In genomic region chr11:1622076-1622475, GRCh38 we compare ENCODE assay signal across 25 cellular contexts. TPM values are rescaled to one million over a fixed set of nuclear protein-coding genes. Genes with fewer than 3 reads are reported as not detected.
A peak's percentile ranks its signal among the peaks of the same experiment; 100 is the strongest.
DNase-seq lines count a peak whose midpoint lies in the region; ATAC-seq, FAIRE-seq and TF ChIP-seq lines count a peak whose summit lies in the region.
"Had no signal": no experiment of that assay in that cellular context is flagged by ENCODE, and none has a peak within 500 bp of the region (broad histone marks: within the 10 kb centered on the region; RNA-seq: fewer than 3 reads in every experiment).

A gene with protein sequence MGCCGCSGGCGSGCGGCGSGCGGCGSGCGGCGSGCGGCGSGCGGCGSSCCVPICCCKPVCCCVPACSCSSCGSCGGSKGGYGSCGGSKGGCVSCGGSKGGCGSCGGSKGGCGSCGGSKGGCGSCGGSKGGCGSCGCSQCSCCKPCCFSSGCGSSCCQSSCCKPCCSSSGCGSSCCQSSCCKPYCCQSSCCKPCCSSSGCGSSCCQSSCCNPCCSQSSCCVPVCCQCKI (minus strand): TSS chr11:1622138. CDS start chr11:1622093, 45 bp downstream.

- H3K79me1 ChIP-seq in trophoblast cell (ENCODE audit: low read length) = no peaks in the 10 kb centered on the region

- H3K4me3 ChIP-seq in astrocyte (ENCODE audit: insufficient read depth, low read depth, low read length) = no peak within 1 kb of the TSS
- no peak within 1 kb of the TSS for H3K4me3 ChIP-seq in mucosa of descending colon
- H3K4me3 ChIP-seq in trophoblast cell (ENCODE audit: low read depth, low read length) = no peak within 1 kb of the TSS
- H3K4me3 ChIP-seq: MG63, SK-N-MC had no signal

- no peak within 1 kb of the TSS for H2AK5ac ChIP-seq in trophoblast cell (ENCODE audit: low read length)

- H3K27ac Mint-ChIP-seq in astrocyte (ENCODE audit: unreplicated experiment) = no peak within 1 kb of the TSS
- H3K27ac Mint-ChIP-seq: CD14-positive monocyte; T-helper 1 cell treated with Interleukin-12 subunit alpha and Interleukin-12 subunit beta and Interleukin-4 antibody, amounts not matched to agents 30 μg/mL and 1 μg/mL, for 36 hours had no signal

- H3K4ac ChIP-seq in trophoblast cell (ENCODE audit: low read depth, low read length) = no peak within 1 kb of the TSS

- H2AFZ ChIP-seq in astrocyte (ENCODE audit: low read depth, low read length) (no peak within 1 kb of the TSS), trophoblast cell (ENCODE audit: insufficient read depth, low read length, poor library complexity) (no peak within 1 kb of the TSS)

- intact Hi-C loops in mucosa of descending colon (cut with DNase I, micrococcal nuclease) = no loop called here

- H4K20me1 ChIP-seq in astrocyte (ENCODE audit: insufficient read depth, low read length) = no peaks in the 10 kb centered on the region

- H3K27ac ChIP-seq in astrocyte (ENCODE audit: low read depth, low read length) (no peak within 1 kb of the TSS), trophoblast cell (ENCODE audit: low read depth, low read length) (no peak within 1 kb of the TSS)
- H3K27ac ChIP-seq: SK-N-MC had no signal

- no peak for TF ChIP-seq POLR2A in GM12891 (IDR thresholded peaks at IDR 0.05; ENCODE audit: low read depth, low read length)

- H3K9me3 Mint-ChIP-seq in astrocyte (ENCODE audit: unreplicated experiment) = peaks cover 7% of the 10 kb centered on the region
- H3K9me3 Mint-ChIP-seq: CD8-positive, alpha-beta memory T cell; T-helper 1 cell treated with Interleukin-12 subunit alpha and Interleukin-12 subunit beta and Interleukin-4 antibody, amounts not matched to agents 30 μg/mL and 1 μg/mL, for 36 hours had no signal

- H2BK120ac ChIP-seq in trophoblast cell (ENCODE audit: insufficient read depth, low read length, poor library complexity) = no peak within 1 kb of the TSS

- H3K9ac ChIP-seq in astrocyte (ENCODE audit: low read length) (no peak within 1 kb of the TSS), trophoblast cell (ENCODE audit: low read length) (no peak within 1 kb of the TSS)

- WGBS in trophoblast cell (ENCODE audit: extremely low coverage, insufficient coverage, insufficient read length) = no CpG with 5 or more reads among the region's 1 CpG

- peaks cover 16% of the 10 kb centered on the region for H3K27me3 ChIP-seq in astrocyte (ENCODE audit: insufficient read depth, low read length)
- H3K27me3 ChIP-seq in trophoblast cell (ENCODE audit: insufficient read depth, low read length) = no peaks in the 10 kb centered on the region
- H3K27me3 ChIP-seq: BE2C had no signal

- H3K23ac ChIP-seq in trophoblast cell (ENCODE audit: low read length) = peak within 1 kb of the TSS; percentile 80

- H2BK12ac ChIP-seq in trophoblast cell (ENCODE audit: low read length) = no peak within 1 kb of the TSS

- H4K12ac ChIP-seq in trophoblast cell (ENCODE audit: low read depth, low read length) = no peak within 1 kb of the TSS

- peaks cover 59% of the 10 kb centered on the region for H3K27me3 Mint-ChIP-seq in astrocyte (ENCODE audit: low read depth, unreplicated experiment)

- H3K14ac ChIP-seq in trophoblast cell (ENCODE audit: low read length) = no peak within 1 kb of the TSS

- no peak for DNase-seq in GM12891 (ENCODE audit: insufficient read length, low spot score)
- DNase-seq in astrocyte (ENCODE audit: low read depth) = no peak
- DNase-seq in mucosa of descending colon = no peak
- no peak for DNase-seq in trophoblast cell
- no peak for DNase-seq in OCI-M2 (lab: John Stamatoyannopoulos, UW; ENCODE audit: unreplicated experiment)
- DNase-seq in mesenteric fat pad (ENCODE audit: low spot score) = no peak
- no peak for DNase-seq in stimulated activated CD8-positive, alpha-beta memory T cell treated with anti-CD3 and anti-CD28 coated beads, Interleukin-4, amount 100 ng/mL, for 48 hours
- DNase-seq: BE2C; Calu3; CD8-positive, alpha-beta memory T cell; KBM-7; MG63; NCI-H2029; NCI-H446 treated with DMSO at 0.1 percent for 48 hours; NCI-H526; SIG-M5 had no signal

- FAIRE-seq in GM12891 (lab: Jason Lieb, UNC) (no peak), astrocyte (lab: Jason Lieb, UNC) (no peak)
- FAIRE-seq: HepG2, RCC 7860 had no signal

- H3K36me3 Mint-ChIP-seq in astrocyte (ENCODE audit: low read depth, unreplicated experiment) = peaks cover 3% of the 10 kb centered on the region
- H3K36me3 Mint-ChIP-seq: CD14-positive monocyte; CD8-positive, alpha-beta memory T cell had no signal

- no peaks in the 10 kb centered on the region for H3K4me1 Mint-ChIP-seq in astrocyte (ENCODE audit: low read depth, unreplicated experiment)
- H3K4me1 Mint-ChIP-seq: CD14-positive monocyte had no signal

- H3K36me3 ChIP-seq in astrocyte (ENCODE audit: insufficient read depth, low read length) (no peaks in the 10 kb centered on the region), mucosa of descending colon (ENCODE audit: low read depth) (no peaks in the 10 kb centered on the region), trophoblast cell (ENCODE audit: control insufficient read depth in 1 of 2, insufficient read depth in 2 of 2, low read length in 2 of 2) (no peaks in the 10 kb centered on the region)
- H3K36me3 ChIP-seq: BE2C, MG63 had no signal

- H4K91ac ChIP-seq in trophoblast cell (ENCODE audit: low read depth, low read length) = no peak within 1 kb of the TSS

- H3K4me2 ChIP-seq in astrocyte (ENCODE audit: low read length) (no peak within 1 kb of the TSS), trophoblast cell (ENCODE audit: low read length) (no peak within 1 kb of the TSS)

- H4K8ac ChIP-seq in trophoblast cell (ENCODE audit: low read depth, low read length) = no peak within 1 kb of the TSS

- no peaks in the 10 kb centered on the region for H3K79me2 ChIP-seq in astrocyte (ENCODE audit: insufficient read depth, low read length)
- H3K79me2 ChIP-seq in trophoblast cell (ENCODE audit: control insufficient read depth, insufficient read depth, low read length, poor library complexity) = no peaks in the 10 kb centered on the region

- ATAC-seq in mucosa of descending colon = peak; percentile 94
- ATAC-seq: HepG2 had no signal

- peak within 1 kb of the TSS; percentile 29 for H3K4me3 Mint-ChIP-seq in astrocyte (ENCODE audit: unreplicated experiment)
- H3K4me3 Mint-ChIP-seq: CD14-positive monocyte; CD8-positive, alpha-beta memory T cell; T-helper 1 cell treated with Interleukin-12 subunit alpha and Interleukin-12 subunit beta and Interleukin-4 antibody, amounts not matched to agents 30 μg/mL and 1 μg/mL, for 36 hours had no signal

- H3K9me3 ChIP-seq in astrocyte (ENCODE audit: insufficient read depth, low read depth, low read length) (no peaks in the 10 kb centered on the region), mucosa of descending colon (no peaks in the 10 kb centered on the region), trophoblast cell (ENCODE audit: insufficient read depth, low read depth, low read length) (peaks cover 10% of the 10 kb centered on the region)
- H3K9me3 ChIP-seq: BE2C, MG63 had no signal

- H3K18ac ChIP-seq in trophoblast cell (ENCODE audit: low read length) = no peak within 1 kb of the TSS

- TF ChIP-seq CTCF in astrocyte (IDR thresholded peaks at IDR 0.05; ENCODE audit: insufficient read depth, low read depth, low read length) (no peak), mucosa of descending colon (IDR thresholded peaks at IDR 0.05) (no peak)

- no peaks in the 10 kb centered on the region for H3K4me1 ChIP-seq in astrocyte (ENCODE audit: insufficient read depth, low read length)
- H3K4me1 ChIP-seq in mucosa of descending colon (ENCODE audit: low read depth) = no peaks in the 10 kb centered on the region
- no peaks in the 10 kb centered on the region for H3K4me1 ChIP-seq in trophoblast cell (ENCODE audit: control insufficient read depth in 1 of 2, insufficient read depth in 2 of 2, low read length in 2 of 2)
- H3K4me1 ChIP-seq: BE2C had no signal

- no peak within 1 kb of the TSS for H2BK5ac ChIP-seq in trophoblast cell (ENCODE audit: low read depth, low read length, poor library complexity)

TF ChIP-seq in GM12891, 5 proteins besides CTCF, POLR2A, EP300 and RAD21:
- TF ChIP-seq SPI1 (IDR thresholded peaks at IDR 0.05; ENCODE audit: low read depth, low read length) (0 out of 2 replicates have a peak, but pooled peaks have one; percentile 8), POU2F2 (IDR thresholded peaks at IDR 0.05; ENCODE audit: low read depth, low read length) (no peak)
TF ChIP-seq in GM12891: peak in this region for 1.

RNA-seq across cellular contexts. Expression of the gene that starts here (rescaled TPM):
- polyA plus RNA-seq in GM12891 (2012; ENCODE audit: low read depth, missing spikeins) = not detected
- not detected in 2 replicates for total RNA-seq in astrocyte
- total RNA-seq in mucosa of descending colon = not detected
- not detected in 2 replicates for polyA plus RNA-seq in trophoblast cell (2013)
- total RNA-seq in mesenteric fat pad = not detected
- total RNA-seq: Calu3; CD8-positive, alpha-beta memory T cell; H4; HepG2; HT1080; LHCN-M2; OCI-LY7 had no signal
- polyA plus RNA-seq: CD14-positive monocyte; CD8-positive, alpha-beta memory T cell; HepG2 had no signal

Comparison
In these comparisons a context has a peak if more than half of its experiments do, and no peak if none do; other contexts are left out.
1. Peak in ATAC-seq in mucosa of descending colon; RNA of the gene not detected or under 1 TPM.